10 cellular contexts compared by ENCODE assay signal in genomic region chr4:7358100-7358735, GRCh38.
A peak's percentile ranks its signal among the peaks of the same experiment; 100 is the strongest.
DNase-seq lines count a peak whose midpoint lies in the region; ATAC-seq, FAIRE-seq and TF ChIP-seq lines count a peak whose summit lies in the region.
"Had no signal": no experiment of that assay in that cellular context is flagged by ENCODE, and none has a peak within 500 bp of the region (broad histone marks: within the 10 kb centered on the region; RNA-seq: fewer than 3 reads in every experiment).

No MANE protein-coding gene starts in this region.

- no peaks in the 10 kb centered on the region for H3K27me3 Mint-ChIP-seq in natural killer cell treated with Interleukin-12 subunit alpha and Interleukin-12 subunit beta and Interleukin-15 and Interleukin-18, amount 100 ng/mL, for 72 hours
- H3K27me3 Mint-ChIP-seq in activated naive CD4-positive, alpha-beta T cell treated with anti-CD3 and anti-CD28 coated beads, Interleukin-2, amount 10 ng/mL, durations not matched to agents 7 days and 5 days = no peaks in the 10 kb centered on the region

- no peaks in the 10 kb centered on the region for H3K36me3 Mint-ChIP-seq in natural killer cell treated with Interleukin-12 subunit alpha and Interleukin-12 subunit beta and Interleukin-15 and Interleukin-18, amount 100 ng/mL, for 72 hours
- H3K36me3 Mint-ChIP-seq in activated naive CD4-positive, alpha-beta T cell treated with anti-CD3 and anti-CD28 coated beads, Interleukin-2, amount 10 ng/mL, durations not matched to agents 7 days and 5 days = no peaks in the 10 kb centered on the region

- no peak overlapping the region for H3K27ac Mint-ChIP-seq in natural killer cell treated with Interleukin-12 subunit alpha and Interleukin-12 subunit beta and Interleukin-15 and Interleukin-18, amount 100 ng/mL, for 72 hours
- H3K27ac Mint-ChIP-seq in activated naive CD4-positive, alpha-beta T cell treated with anti-CD3 and anti-CD28 coated beads, Interleukin-2, amount 10 ng/mL, durations not matched to agents 7 days and 5 days = no peak overlapping the region

- no peaks in the 10 kb centered on the region for H3K9me3 Mint-ChIP-seq in natural killer cell treated with Interleukin-12 subunit alpha and Interleukin-12 subunit beta and Interleukin-15 and Interleukin-18, amount 100 ng/mL, for 72 hours
- no peaks in the 10 kb centered on the region for H3K9me3 Mint-ChIP-seq in activated naive CD4-positive, alpha-beta T cell treated with anti-CD3 and anti-CD28 coated beads, Interleukin-2, amount 10 ng/mL, durations not matched to agents 7 days and 5 days

- H3K79me2 ChIP-seq in HepG2 (ENCODE audit: insufficient read depth, low read length) = no peaks in the 10 kb centered on the region

- H4K20me1 ChIP-seq in HepG2 (ENCODE audit: insufficient read depth, low read length) = no peaks in the 10 kb centered on the region

- H3K36me3 ChIP-seq in HepG2 (replicated peaks in 1 of 2; ENCODE audit: control insufficient read depth in 1 of 2, insufficient read depth in 2 of 2, low read length in 2 of 2) = no peaks in the 10 kb centered on the region

- no peak for TF ChIP-seq RAD21 in HepG2 (CRISPR knock-in tag; IDR thresholded peaks at IDR 0.05)

- H3K27me3 ChIP-seq in HepG2 (ENCODE audit: control insufficient read depth in 1 of 2, insufficient read depth in 2 of 2, low read length in 2 of 2) = peaks cover 1 to 15% of the 10 kb centered on the region in 2 experiments; a peak in 4 of 5 replicates

- POLR2A ChIA-PET in HepG2 (lab: Yijun Ruan, JAX) = no interaction called here

- in situ Hi-C loops in HepG2 (cut with HindIII; ENCODE audit: extremely low pct_ligation_motif_present, low pct_unique_long_range_greater_than_20kb) = no loop called here

- CTCF ChIA-PET in activated naive CD4-positive, alpha-beta T cell treated with anti-CD3 and anti-CD28 coated beads, Interleukin-2, amount 10 ng/mL, durations not matched to agents 7 days and 5 days (lab: Charles Lee) = interaction anchor here (1.4 kb wide), 1 partner anchor 9 kb away, joined by 3 read pairs; no protein-coding TSS in a partner anchor
- CTCF ChIA-PET in HepG2 (lab: Yijun Ruan, JAX; ENCODE audit: low intra/inter-chr PET ratio, low total read pairs) = no interaction called here

- H3K9ac ChIP-seq in HepG2 (ENCODE audit: insufficient read depth, low read depth, low read length) = no peak overlapping the region

- H2AFZ ChIP-seq in HepG2 (ENCODE audit: low read length) = no peak overlapping the region

- TF ChIP-seq POLR2A in HepG2 (IDR thresholded peaks at IDR 0.05; ENCODE audit: insufficient read depth in 1 of 2, low read depth in 2 of 2, low read length in 2 of 2) = no peak

- TF ChIP-seq EP300 in HepG2 (IDR thresholded peaks at IDR 0.05; ENCODE audit: low read depth in 2 of 2, low read length in 2 of 2) (no peak), HepG2 (CRISPR knock-in tag; IDR thresholded peaks at IDR 0.05; ENCODE audit: borderline replicate concordance) (no peak)

- no TSS peak for BruUV-seq in HepG2 (replicated peaks; lab: Mats Ljungman, UMichigan)

- no peak for ATAC-seq in natural killer cell treated with Interleukin-12 subunit alpha and Interleukin-12 subunit beta and Interleukin-15 and Interleukin-18, amount 100 ng/mL, for 72 hours
- no peak for ATAC-seq in HepG2

- H3K4me3 ChIP-seq in fibroblast of the aortic adventitia (ENCODE audit: low read depth, low read length) (no peak overlapping the region), HepG2 (replicated peaks in 1 of 3; ENCODE audit: insufficient read depth in 1 of 3, low read depth in 2 of 3, low read length in 3 of 3) (no peak overlapping the region)

- no peaks in the 10 kb centered on the region for H3K4me1 Mint-ChIP-seq in natural killer cell treated with Interleukin-12 subunit alpha and Interleukin-12 subunit beta and Interleukin-15 and Interleukin-18, amount 100 ng/mL, for 72 hours (ENCODE audit: low read depth in 2 of 2)
- H3K4me1 Mint-ChIP-seq in activated naive CD4-positive, alpha-beta T cell treated with anti-CD3 and anti-CD28 coated beads, Interleukin-2, amount 10 ng/mL, durations not matched to agents 7 days and 5 days = no peaks in the 10 kb centered on the region

- TF ChIP-seq CTCF in fibroblast of the aortic adventitia (IDR thresholded peaks at IDR 0.05; ENCODE audit: insufficient read depth, low read length) (no peak), HepG2 (CRISPR knock-in tag; IDR thresholded peaks at IDR 0.05) (no peak)

- WGBS in HepG2 (ENCODE audit: low lambda C conversion rate) = 19% methylated on average over 10 of the region's 11 CpGs

- H3K4me1 ChIP-seq in HepG2 (ENCODE audit: insufficient read depth, low read length) = no peaks in the 10 kb centered on the region

- H3K9me3 ChIP-seq in HepG2 (ENCODE audit: low read length) = no peaks in the 10 kb centered on the region

- no peak overlapping the region for H3K4me3 Mint-ChIP-seq in natural killer cell treated with Interleukin-12 subunit alpha and Interleukin-12 subunit beta and Interleukin-15 and Interleukin-18, amount 100 ng/mL, for 72 hours
- H3K4me3 Mint-ChIP-seq in activated naive CD4-positive, alpha-beta T cell treated with anti-CD3 and anti-CD28 coated beads, Interleukin-2, amount 10 ng/mL, durations not matched to agents 7 days and 5 days = no peak overlapping the region

- FAIRE-seq in RCC 7860 (lab: Jason Lieb, UNC) (peak; percentile 87), HepG2 (lab: Jason Lieb, UNC) (no peak)
- FAIRE-seq: GM12891 had no signal

- H3K27ac ChIP-seq in HepG2 (ENCODE audit: extremely low read length, insufficient read depth, low read length) = no peak overlapping the region

- no peak overlapping the region for H3K4me2 ChIP-seq in HepG2 (ENCODE audit: low read depth, low read length)

- intact Hi-C loops in HepG2 (cut with micrococcal nuclease; ENCODE audit: unreplicated experiment) = no loop called here

- peak; percentile 91 for DNase-seq in Daoy (ENCODE audit: low read depth)
- DNase-seq in RCC 7860 (ENCODE audit: low spot score) = peak; percentile 75
- peak; percentile 64 for DNase-seq in fibroblast of the aortic adventitia (ENCODE audit: low read depth)
- peak; percentile 82 for DNase-seq in pons (ENCODE audit: low spot score)
- DNase-seq in natural killer cell treated with Interleukin-12 subunit alpha and Interleukin-12 subunit beta and Interleukin-15 and Interleukin-18, amount 100 ng/mL, for 72 hours (ENCODE audit: low spot score) = no peak
- DNase-seq in activated naive CD4-positive, alpha-beta T cell treated with anti-CD3 and anti-CD28 coated beads, Interleukin-2, amount 10 ng/mL, durations not matched to agents 7 days and 5 days = no peak
- DNase-seq in activated T-cell treated with anti-CD3 and anti-CD28 coated beads, Interleukin-2, amount 50 U/mL, for 48 hours = no peak
- DNase-seq in HepG2 (ENCODE audit: low spot score) = no peak
- DNase-seq: NCI-H510A had no signal

TF ChIP-seq in HepG2, 621 proteins besides CTCF, POLR2A, EP300 and RAD21 (continues in another document):
- TF ChIP-seq DDIT3 (CRISPR knock-in tag; IDR thresholded peaks at IDR 0.05) (no peak), TBX3 (IDR thresholded peaks at IDR 0.05; ENCODE audit: borderline replicate concordance) (no peak), GPN1 (CRISPR knock-in tag; IDR thresholded peaks at IDR 0.05; ENCODE audit: borderline replicate concordance) (no peak), TFE3 (CRISPR knock-in tag; IDR thresholded peaks at IDR 0.05) (no peak), ZFP1 (CRISPR knock-in tag; IDR thresholded peaks at IDR 0.05) (no peak)

Comparison
In these comparisons a context has a peak if more than half of its experiments do, and no peak if none do; other contexts are left out.
1. DNase-seq: peak in Daoy (single experiment), RCC 7860 (single experiment), fibroblast of the aortic adventitia (single experiment) and pons (single experiment); none in natural killer cell treated with Interleukin-12 subunit alpha and Interleukin-12 subunit beta and Interleukin-15 and Interleukin-18, amount 100 ng/mL, for 72 hours (single experiment), activated naive CD4-positive, alpha-beta T cell treated with anti-CD3 and anti-CD28 coated beads, Interleukin-2, amount 10 ng/mL, durations not matched to agents 7 days and 5 days (single experiment), activated T-cell treated with anti-CD3 and anti-CD28 coated beads, Interleukin-2, amount 50 U/mL, for 48 hours (0 of 2) and HepG2 (single experiment).